10 cellular contexts compared by ENCODE assay signal in the genomic region with DNA sequence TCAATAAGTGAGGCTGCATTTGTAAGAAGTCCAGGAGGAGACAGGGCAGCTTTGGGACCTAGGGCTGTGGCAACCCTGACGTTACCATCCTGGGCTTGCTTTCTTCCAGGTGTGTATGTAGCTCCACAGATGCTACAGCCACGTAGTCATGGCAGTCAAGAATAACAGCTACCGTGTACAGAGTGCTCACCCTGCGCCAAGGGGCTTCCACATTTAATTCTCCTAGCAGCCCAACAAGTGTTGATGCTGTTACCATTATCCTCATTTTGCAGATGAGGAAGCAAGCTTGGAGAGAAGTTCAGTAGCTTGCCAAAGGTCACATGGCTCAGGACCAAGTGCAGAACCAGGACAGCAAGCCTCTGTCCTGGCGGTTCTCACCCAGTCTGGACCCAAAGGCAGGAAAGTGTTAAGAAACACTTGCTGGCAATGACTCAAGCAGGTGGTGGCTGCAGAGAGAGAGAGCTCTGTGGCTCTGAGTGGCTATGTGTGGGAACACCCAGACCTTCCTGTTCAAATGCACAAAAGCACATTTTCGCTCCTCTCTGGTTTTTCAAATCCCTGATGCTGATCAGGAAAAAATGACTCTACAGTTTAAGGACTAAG.
DNase-seq lines count a peak whose midpoint lies in the region; ATAC-seq, FAIRE-seq and TF ChIP-seq lines count a peak whose summit lies in the region.
"Had no signal": no experiment of that assay in that cellular context is flagged by ENCODE, and none has a peak within 500 bp of the region (broad histone marks: within the 10 kb centered on the region; RNA-seq: fewer than 3 reads in every experiment).

No MANE protein-coding gene starts in this region.

- ATAC-seq in GM21825 (IDR thresholded peaks at IDR 0.05; ENCODE audit: unreplicated experiment) = no peak
- ATAC-seq: GM23338 had no signal

- H3K27me3 Mint-ChIP-seq in T-helper 2 cell treated with Interferon-gamma antibody and Interleukin-4, amounts not matched to agents 5 μg/mL and 100 μg/mL, for 36 hours (ENCODE audit: low read depth) = no peaks in the 10 kb centered on the region

- no peaks in the 10 kb centered on the region for H3K27me3 ChIP-seq in small intestine (ENCODE audit: control insufficient read depth in 2 of 2, insufficient read depth in 2 of 2, low read length in 2 of 2)
- H3K27me3 ChIP-seq in WERI-Rb-1 (ENCODE audit: insufficient read depth, low read depth, severe bottlenecking) = no peaks in the 10 kb centered on the region
- H3K27me3 ChIP-seq: SJSA1 had no signal

- no peaks in the 10 kb centered on the region for H3K9me3 Mint-ChIP-seq in T-helper 2 cell treated with Interferon-gamma antibody and Interleukin-4, amounts not matched to agents 5 μg/mL and 100 μg/mL, for 36 hours
- H3K9me3 Mint-ChIP-seq: GM23338 had no signal

- no peak for FAIRE-seq in small intestine (lab: Jason Lieb, UNC)

- H3K4me1 ChIP-seq in small intestine (ENCODE audit: control insufficient read depth in 2 of 2, insufficient read depth in 1 of 2, low read depth in 1 of 2, low read length in 1 of 2) = no peaks in the 10 kb centered on the region

- H3K27ac Mint-ChIP-seq in T-helper 2 cell treated with Interferon-gamma antibody and Interleukin-4, amounts not matched to agents 5 μg/mL and 100 μg/mL, for 36 hours = peak overlapping the region; percentile 80
- H3K27ac Mint-ChIP-seq: GM23338 had no signal

- H3K4me3 Mint-ChIP-seq in T-helper 2 cell treated with Interferon-gamma antibody and Interleukin-4, amounts not matched to agents 5 μg/mL and 100 μg/mL, for 36 hours = peak overlapping the region; percentile 36
- H3K4me3 Mint-ChIP-seq: GM23338 had no signal

- no peaks in the 10 kb centered on the region for H3K36me3 ChIP-seq in small intestine (ENCODE audit: control insufficient read depth in 2 of 2, insufficient read depth in 2 of 2, low read length in 2 of 2)
- no peaks in the 10 kb centered on the region for H3K36me3 ChIP-seq in WERI-Rb-1
- H3K36me3 ChIP-seq: SJSA1, thoracic aorta had no signal

- TF ChIP-seq CTCF in fibroblast of pulmonary artery (IDR thresholded peaks at IDR 0.05; ENCODE audit: low read length, missing control alignments) (no peak), WERI-Rb-1 (IDR thresholded peaks at IDR 0.05; ENCODE audit: low read depth, low read length) (no peak)

- 31 to 58% (median 44%) methylated on average over 6 of the region's 6 CpGs for WGBS in small intestine, 3 donors

- H3K4me3 ChIP-seq in fibroblast of pulmonary artery (replicated peaks; ENCODE audit: low read depth, low read length) (no peak overlapping the region), small intestine (ENCODE audit: low read depth in 1 of 2, low read length in 2 of 2) (no peak overlapping the region), WERI-Rb-1 (ENCODE audit: low read depth, low read length) (no peak overlapping the region)
- H3K4me3 ChIP-seq: GM23338, SJSA1, thoracic aorta had no signal

- peaks cover 10% of the 10 kb centered on the region for H3K36me3 Mint-ChIP-seq in T-helper 2 cell treated with Interferon-gamma antibody and Interleukin-4, amounts not matched to agents 5 μg/mL and 100 μg/mL, for 36 hours (ENCODE audit: low read depth)

- H3K27ac ChIP-seq in small intestine (ENCODE audit: low read depth in 1 of 2, low read length in 1 of 2) = no peak overlapping the region
- no peak overlapping the region for H3K27ac ChIP-seq in WERI-Rb-1
- H3K27ac ChIP-seq: SJSA1, thoracic aorta had no signal

- peaks cover 38% of the 10 kb centered on the region for H3K4me1 Mint-ChIP-seq in T-helper 2 cell treated with Interferon-gamma antibody and Interleukin-4, amounts not matched to agents 5 μg/mL and 100 μg/mL, for 36 hours (ENCODE audit: low read depth)

- DNase-seq in M059J (ENCODE audit: low read depth) (peak; percentile 29), fibroblast of pulmonary artery (ENCODE audit: low read depth) (peak; percentile 53), small intestine (peak; percentile 64), WERI-Rb-1 (no peak)
- peak; percentile 62 for DNase-seq in T-helper 2 cell treated with Interferon-gamma antibody and Interleukin-4, amounts not matched to agents 5 μg/mL and 100 μg/mL, for 36 hours (ENCODE audit: low spot score)
- no peak for DNase-seq in central memory CD4-positive, alpha-beta T cell

- H3K9me3 ChIP-seq in small intestine (ENCODE audit: control insufficient read depth, low read depth) = no peaks in the 10 kb centered on the region
- H3K9me3 ChIP-seq in WERI-Rb-1 (ENCODE audit: severe bottlenecking) = no peaks in the 10 kb centered on the region
- H3K9me3 ChIP-seq: SJSA1, thoracic aorta had no signal

Comparison
In these comparisons a context has a peak if more than half of its experiments do, and no peak if none do; other contexts are left out.
1. DNase-seq: peak in M059J (single experiment), T-helper 2 cell treated with Interferon-gamma antibody and Interleukin-4, amounts not matched to agents 5 μg/mL and 100 μg/mL, for 36 hours (single experiment), fibroblast of pulmonary artery (single experiment) and small intestine (single experiment); none in WERI-Rb-1 (single experiment) and central memory CD4-positive, alpha-beta T cell (single experiment).